ENCODE assay signal across 18 cellular contexts in the genomic region with DNA sequence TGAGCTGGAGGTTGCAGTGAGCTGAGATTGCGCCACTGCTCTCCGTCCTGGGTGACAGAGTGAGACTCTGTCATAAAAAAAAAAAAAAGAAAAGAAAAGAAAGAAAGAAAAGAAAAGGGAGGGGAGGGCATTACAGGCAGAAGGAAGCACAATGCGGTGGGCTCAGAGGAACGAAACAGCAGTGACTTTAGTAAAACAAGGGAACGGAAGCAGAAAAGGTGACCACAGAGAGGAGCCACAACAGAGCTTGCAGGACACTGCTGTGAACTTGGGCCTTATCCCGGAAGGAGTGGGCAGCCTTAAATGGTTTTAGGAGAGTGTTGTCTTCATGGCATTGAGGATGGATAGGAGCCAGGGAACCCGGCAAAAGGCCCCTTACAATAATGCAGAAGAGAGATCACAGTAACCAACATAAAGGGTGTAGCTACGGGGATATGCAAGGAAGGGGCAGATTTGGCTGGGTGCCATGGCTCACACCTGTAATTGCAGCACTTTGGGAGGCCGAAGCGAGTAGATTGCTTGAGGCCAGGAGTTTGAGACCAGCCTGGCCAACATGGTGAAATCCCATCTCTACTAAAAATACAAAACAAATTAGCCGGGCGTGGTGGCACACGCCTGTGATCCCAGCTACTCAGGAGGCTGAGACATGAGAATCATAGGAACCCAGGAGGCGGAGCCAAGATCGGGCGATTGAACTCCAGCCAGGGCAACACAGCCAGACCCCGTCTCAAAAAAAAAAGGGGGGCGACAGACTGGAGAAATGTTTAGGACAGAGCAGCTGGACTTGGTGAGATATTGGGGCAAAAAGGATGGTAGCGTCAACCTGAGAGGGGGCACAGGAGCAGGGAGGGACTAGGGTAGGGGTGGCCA.
A peak's percentile ranks its signal among the peaks of the same experiment; 100 is the strongest.
DNase-seq lines count a peak whose midpoint lies in the region; ATAC-seq and TF ChIP-seq lines count a peak whose summit lies in the region.
"Had no signal": no experiment of that assay in that cellular context is flagged by ENCODE, and none has a peak within 500 bp of the region (broad histone marks: within the 10 kb centered on the region; RNA-seq: fewer than 3 reads in every experiment).

No MANE protein-coding gene starts in this region.

- H3K36me3 ChIP-seq in CD4-positive, alpha-beta memory T cell (ENCODE audit: insufficient read depth, low read length): no peaks in the 10 kb centered on the region
- H3K36me3 ChIP-seq in lower lobe of right lung: no peaks in the 10 kb centered on the region
- H3K36me3 ChIP-seq: gastrocnemius medialis, stomach had no signal

- H3K36me3 Mint-ChIP-seq in CD4-positive, alpha-beta memory T cell: peaks cover 0 to 4% of the 10 kb centered on the region in 2 donors
- H3K36me3 Mint-ChIP-seq in neural crest cell (ENCODE audit: low read depth): no peaks in the 10 kb centered on the region

- no peaks in the 10 kb centered on the region for H3K27me3 Mint-ChIP-seq in CD4-positive, alpha-beta memory T cell
- H3K27me3 Mint-ChIP-seq in neural crest cell (ENCODE audit: low read depth): peaks cover 64% of the 10 kb centered on the region

- TF ChIP-seq CTCF in neural crest cell (conservative IDR thresholded peaks at IDR 0.05) (no peak), lower lobe of right lung (IDR thresholded peaks at IDR 0.05) (no peak)

- H3K27ac Mint-ChIP-seq in CD4-positive, alpha-beta memory T cell: peak overlapping the region; percentile 94 to 99 (median 98)
- H3K27ac Mint-ChIP-seq in neural crest cell (ENCODE audit: unreplicated experiment): no peak overlapping the region

- no peak overlapping the region for H3K4me3 ChIP-seq in CD4-positive, alpha-beta memory T cell (ENCODE audit: low read length in 2 of 2)
- H3K4me3 ChIP-seq in lower lobe of right lung: no peak overlapping the region
- H3K4me3 ChIP-seq: gastrocnemius medialis, stomach had no signal

- H3K27ac ChIP-seq in CD4-positive, alpha-beta memory T cell (ENCODE audit: low read depth, low read length): no peak overlapping the region
- H3K27ac ChIP-seq in angular gyrus (ENCODE audit: low read depth, low read length): peak overlapping the region; percentile 8
- H3K27ac ChIP-seq in lower lobe of right lung: no peak overlapping the region
- H3K27ac ChIP-seq: gastrocnemius medialis had no signal

- no peak for DNase-seq in CD4-positive, alpha-beta memory T cell
- DNase-seq in NCI-H69 (lab: John Stamatoyannopoulos, UW) (peak; percentile 41), neural crest cell (ENCODE audit: low read depth, low spot score) (no peak), ecto neural progenitor cell (ENCODE audit: low spot score) (no peak), lower lobe of right lung (no peak)
- no peak for DNase-seq in NK-92 treated with Interleukin-12 subunit alpha and Interleukin-12 subunit beta, amount 100 ng/mL, for 24 hours (lab: John Stamatoyannopoulos, UW)
- DNase-seq: effector CD8-positive, alpha-beta T cell; gastrocnemius medialis; GF-D8; HCEC 1CT; NCI-H1048; NCI-H345; stimulated activated CD4-positive, alpha-beta T cell treated with anti-CD3 and anti-CD28 coated beads, Interleukin-4, amount 100 ng/mL, for 1 hour; stomach; T1000 had no signal

- ATAC-seq in lower lobe of right lung: no peak
- ATAC-seq in HG03175 (IDR thresholded peaks at IDR 0.05; ENCODE audit: unreplicated experiment): no peak
- ATAC-seq: gastrocnemius medialis, Panc1 had no signal

- H3K4me3 Mint-ChIP-seq in CD4-positive, alpha-beta memory T cell: peak overlapping the region; percentile 59 to 90 (median 80)
- H3K4me3 Mint-ChIP-seq in neural crest cell: peak overlapping the region; percentile 83

- peaks cover 40% of the 10 kb centered on the region for H3K4me1 ChIP-seq in CD4-positive, alpha-beta memory T cell (ENCODE audit: insufficient read depth, low read length)
- H3K4me1 ChIP-seq in lower lobe of right lung: peaks cover 38% of the 10 kb centered on the region
- H3K4me1 ChIP-seq: gastrocnemius medialis had no signal

- CTCF ChIA-PET in CD4-positive, alpha-beta memory T cell (lab: Charles Lee; ENCODE audit: partially characterized antibody): interaction anchor here (0.9 to 4.6 kb wide), 4 partner anchors 9 to 61 kb away, joined by 3 to 61 read pairs (median 5); no protein-coding TSS in a partner anchor

- peaks cover 32 to 54% (median 41%) of the 10 kb centered on the region in 4 donors for H3K4me1 Mint-ChIP-seq in CD4-positive, alpha-beta memory T cell
- peaks cover 34% of the 10 kb centered on the region for H3K4me1 Mint-ChIP-seq in neural crest cell

- no peaks in the 10 kb centered on the region for H3K27me3 ChIP-seq in CD4-positive, alpha-beta memory T cell (ENCODE audit: insufficient read depth, low read length)
- H3K27me3 ChIP-seq in lower lobe of right lung (ENCODE audit: low read depth): peaks cover 21% of the 10 kb centered on the region

- no peaks in the 10 kb centered on the region for H3K9me3 ChIP-seq in CD4-positive, alpha-beta memory T cell (ENCODE audit: control insufficient read depth in 1 of 2, low read length in 2 of 2)
- no peaks in the 10 kb centered on the region for H3K9me3 ChIP-seq in lower lobe of right lung
- H3K9me3 ChIP-seq: gastrocnemius medialis, stomach had no signal

- H3K9me3 Mint-ChIP-seq in CD4-positive, alpha-beta memory T cell: peaks cover 0 to 3% (median 0%) of the 10 kb centered on the region in 8 donors
- H3K9me3 Mint-ChIP-seq in neural crest cell: no peaks in the 10 kb centered on the region

- POLR2A ChIA-PET in CD4-positive, alpha-beta memory T cell (lab: Charles Lee; ENCODE audit: partially characterized antibody): interaction anchor here (0.7 to 2.2 kb wide), 2 partner anchors 14 to 251 kb away, joined by 3 to 10 read pairs; no protein-coding TSS in a partner anchor

- intact Hi-C loops in CD4-positive, alpha-beta memory T cell (cut with micrococcal nuclease): no loop called here
- intact Hi-C loops in lower lobe of right lung (cut with DNase I): no loop called here
